11 cellular contexts compared by ENCODE assay signal in the genomic region with DNA sequence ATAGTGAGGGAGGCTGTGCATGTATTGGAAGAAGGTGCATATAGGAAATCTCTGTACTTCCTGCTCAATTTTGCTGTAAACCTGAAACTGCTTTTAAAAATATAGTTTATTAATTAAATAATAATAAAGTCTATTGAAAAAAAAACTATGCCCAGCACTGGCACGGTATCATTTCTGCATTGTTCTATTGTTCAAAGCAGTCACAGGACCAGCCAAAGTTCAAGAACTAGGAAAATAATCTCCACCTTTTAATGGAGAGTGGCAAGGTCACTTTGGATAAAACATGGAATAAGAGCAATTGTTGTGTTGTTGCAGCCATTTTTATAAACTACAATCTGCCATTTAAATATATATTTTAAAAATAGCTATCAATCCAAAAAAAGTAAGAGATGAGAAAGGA.
"Had no signal": no experiment of that assay in that cellular context is flagged by ENCODE, and none has a peak within 500 bp of the region (broad histone marks: within the 10 kb centered on the region; RNA-seq: fewer than 3 reads in every experiment).

No MANE protein-coding gene starts in this region.

- H3K9me3 ChIP-seq: HAP-1 had no signal

- H3K27ac ChIP-seq: GM23248 had no signal

- H3K9ac ChIP-seq: GM23248 had no signal

- H3K4me2 ChIP-seq: GM23338 had no signal

- H3K4me3 ChIP-seq: GM23248, GM23338, HAP-1 had no signal

- ATAC-seq: GM23338, HCT116 had no signal

- H2AFZ ChIP-seq: GM23248, GM23338 had no signal

- FAIRE-seq: H1, H54 had no signal

- H3K36me3 ChIP-seq: HAP-1 had no signal

- H3K4me1 ChIP-seq: HAP-1 had no signal

- DNase-seq: GM23248, GOT3, H7, H9, HCEC 1CT, HFFc6 had no signal
